4 cellular contexts compared by ENCODE assay signal in the genomic region with DNA sequence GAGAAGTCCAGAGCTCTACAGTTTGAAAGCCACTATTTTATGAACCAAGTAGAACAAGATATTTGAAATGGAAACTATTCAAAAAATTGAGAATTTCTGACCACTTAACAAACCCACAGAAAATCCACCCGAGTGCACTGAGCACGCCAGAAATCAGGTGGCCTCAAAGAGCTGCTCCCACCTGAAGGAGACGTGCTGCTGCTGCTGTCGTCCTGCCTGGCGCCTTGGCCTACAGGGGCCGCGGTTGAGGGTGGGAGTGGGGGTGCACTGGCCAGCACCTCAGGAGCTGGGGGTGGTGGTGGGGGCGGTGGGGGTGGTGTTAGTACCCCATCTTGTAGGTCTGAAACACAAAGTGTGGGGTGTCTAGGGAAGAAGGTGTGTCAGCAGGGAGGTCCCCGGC. TPM values are rescaled to one million over a fixed set of nuclear protein-coding genes. Genes with fewer than 3 reads are reported as not detected.
"Had no signal": no experiment of that assay in that cellular context is flagged by ENCODE, and none has a peak within 500 bp of the region (broad histone marks: within the 10 kb centered on the region; RNA-seq: fewer than 3 reads in every experiment).

No MANE protein-coding gene starts in this region.

RNA-seq across cellular contexts. Expression of a gene that starts 50.0 kb away (rescaled TPM):
- total RNA-seq: LHCN-M2, M059J, MCF 10A, NCI-H460 had no signal
